In the genomic region with DNA sequence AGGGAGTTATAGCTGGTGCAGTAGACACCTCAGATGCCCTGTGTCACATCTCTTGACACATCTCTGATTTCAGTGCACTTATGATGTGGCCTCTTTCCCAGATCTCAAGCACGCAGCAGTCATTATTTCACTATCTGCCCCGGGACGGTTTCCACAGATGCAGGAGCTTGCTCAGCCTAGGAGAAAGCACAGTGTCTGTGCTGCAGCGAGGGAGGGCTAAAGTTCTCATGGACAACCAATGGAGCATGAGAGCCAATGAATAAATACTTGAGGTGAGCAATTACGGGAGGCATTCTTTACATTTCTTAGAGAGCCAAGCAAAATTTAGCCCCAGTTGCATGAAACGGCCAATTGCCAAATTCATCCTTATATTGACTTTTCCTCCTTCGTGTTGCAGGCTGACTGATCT, we compare ENCODE assay signal across 1 cellular context.
TF ChIP-seq lines count a peak whose summit lies in the region.

No MANE protein-coding gene starts in this region.

TF ChIP-seq in HepG2, 621 proteins besides CTCF, POLR2A, EP300 and RAD21 (continues in another document):
- TF ChIP-seq SRF (IDR thresholded peaks at IDR 0.05; ENCODE audit: low read depth, low read length) (no peak), MAFG (CRISPR knock-in tag; IDR thresholded peaks at IDR 0.05) (no peak), ZFP41 (CRISPR knock-in tag; IDR thresholded peaks at IDR 0.05; ENCODE audit: borderline replicate concordance) (no peak), SNAI1 (CRISPR knock-in tag; IDR thresholded peaks at IDR 0.05; ENCODE audit: borderline replicate concordance) (no peak), ZNF766 (CRISPR knock-in tag; IDR thresholded peaks at IDR 0.05; ENCODE audit: borderline replicate concordance) (no peak), HHEX (CRISPR knock-in tag; IDR thresholded peaks at IDR 0.05) (peak; percentile 68), AGO1 (IDR thresholded peaks at IDR 0.05; ENCODE audit: low read depth, low read length, poor library complexity, severe bottlenecking) (no peak), RXRB (CRISPR knock-in tag; IDR thresholded peaks at IDR 0.05; ENCODE audit: borderline replicate concordance) (0 out of 2 replicates have a peak, but pooled peaks have one; percentile 11), DR1 (CRISPR knock-in tag; IDR thresholded peaks at IDR 0.05) (no peak), NFATC3 (CRISPR knock-in tag; IDR thresholded peaks at IDR 0.05) (no peak), CREM (IDR thresholded peaks at IDR 0.05) (peak; percentile 24; the same call in 1 of the 2 replicates), CREM (CRISPR knock-in tag; IDR thresholded peaks at IDR 0.05) (no peak), ZNF333 (CRISPR knock-in tag; IDR thresholded peaks at IDR 0.05; ENCODE audit: borderline replicate concordance) (no peak), ZNF616 (CRISPR knock-in tag; IDR thresholded peaks at IDR 0.05; ENCODE audit: low read depth) (no peak), TEAD3 (CRISPR knock-in tag; optimal IDR thresholded peaks at IDR 0.05; ENCODE audit: borderline replicate concordance) (peak; percentile 40), ELF1 (CRISPR knock-in tag; IDR thresholded peaks at IDR 0.05) (0 out of 2 replicates have a peak, but pooled peaks have one; percentile 17), KLF11 (CRISPR knock-in tag; IDR thresholded peaks at IDR 0.05) (no peak), JDP2 (CRISPR knock-in tag; IDR thresholded peaks at IDR 0.05; ENCODE audit: borderline replicate concordance) (no peak), ZBTB26 (CRISPR knock-in tag; IDR thresholded peaks at IDR 0.05; ENCODE audit: borderline replicate concordance) (no peak), ZBTB38 (CRISPR knock-in tag; IDR thresholded peaks at IDR 0.05) (no peak), RAD51 (IDR thresholded peaks at IDR 0.05; ENCODE audit: borderline replicate concordance) (no peak), DMAP1 (CRISPR knock-in tag; IDR thresholded peaks at IDR 0.05) (no peak), FOSL2 (CRISPR knock-in tag; IDR thresholded peaks at IDR 0.05) (peak; percentile 31; the same call in 1 of the 2 replicates), FOXP1 (IDR thresholded peaks at IDR 0.05) (no peak), FOXP1 (CRISPR knock-in tag; IDR thresholded peaks at IDR 0.05) (peak; percentile 39; the same call in 1 of the 2 replicates), HOXA9 (CRISPR knock-in tag; IDR thresholded peaks at IDR 0.05; ENCODE audit: borderline replicate concordance) (no peak), ZNF629 (CRISPR knock-in tag; conservative IDR thresholded peaks at IDR 0.05) (no peak), ZBTB25 (CRISPR knock-in tag; IDR thresholded peaks at IDR 0.05) (no peak), GATAD2A (CRISPR knock-in tag; IDR thresholded peaks at IDR 0.05) (0 out of 2 replicates have a peak, but pooled peaks have one; percentile 19), AFF4 (CRISPR knock-in tag; IDR thresholded peaks at IDR 0.05) (no peak), KLF16 (CRISPR knock-in tag; IDR thresholded peaks at IDR 0.05) (no peak), ZFP36L1 (CRISPR knock-in tag; IDR thresholded peaks at IDR 0.05) (no peak), ZNF558 (CRISPR knock-in tag; IDR thresholded peaks at IDR 0.05; ENCODE audit: borderline replicate concordance) (no peak), ZBTB7B (CRISPR knock-in tag; IDR thresholded peaks at IDR 0.05) (no peak), TARDBP (CRISPR knock-in tag; IDR thresholded peaks at IDR 0.05) (no peak)
- TF ChIP-seq, protein P1, sequence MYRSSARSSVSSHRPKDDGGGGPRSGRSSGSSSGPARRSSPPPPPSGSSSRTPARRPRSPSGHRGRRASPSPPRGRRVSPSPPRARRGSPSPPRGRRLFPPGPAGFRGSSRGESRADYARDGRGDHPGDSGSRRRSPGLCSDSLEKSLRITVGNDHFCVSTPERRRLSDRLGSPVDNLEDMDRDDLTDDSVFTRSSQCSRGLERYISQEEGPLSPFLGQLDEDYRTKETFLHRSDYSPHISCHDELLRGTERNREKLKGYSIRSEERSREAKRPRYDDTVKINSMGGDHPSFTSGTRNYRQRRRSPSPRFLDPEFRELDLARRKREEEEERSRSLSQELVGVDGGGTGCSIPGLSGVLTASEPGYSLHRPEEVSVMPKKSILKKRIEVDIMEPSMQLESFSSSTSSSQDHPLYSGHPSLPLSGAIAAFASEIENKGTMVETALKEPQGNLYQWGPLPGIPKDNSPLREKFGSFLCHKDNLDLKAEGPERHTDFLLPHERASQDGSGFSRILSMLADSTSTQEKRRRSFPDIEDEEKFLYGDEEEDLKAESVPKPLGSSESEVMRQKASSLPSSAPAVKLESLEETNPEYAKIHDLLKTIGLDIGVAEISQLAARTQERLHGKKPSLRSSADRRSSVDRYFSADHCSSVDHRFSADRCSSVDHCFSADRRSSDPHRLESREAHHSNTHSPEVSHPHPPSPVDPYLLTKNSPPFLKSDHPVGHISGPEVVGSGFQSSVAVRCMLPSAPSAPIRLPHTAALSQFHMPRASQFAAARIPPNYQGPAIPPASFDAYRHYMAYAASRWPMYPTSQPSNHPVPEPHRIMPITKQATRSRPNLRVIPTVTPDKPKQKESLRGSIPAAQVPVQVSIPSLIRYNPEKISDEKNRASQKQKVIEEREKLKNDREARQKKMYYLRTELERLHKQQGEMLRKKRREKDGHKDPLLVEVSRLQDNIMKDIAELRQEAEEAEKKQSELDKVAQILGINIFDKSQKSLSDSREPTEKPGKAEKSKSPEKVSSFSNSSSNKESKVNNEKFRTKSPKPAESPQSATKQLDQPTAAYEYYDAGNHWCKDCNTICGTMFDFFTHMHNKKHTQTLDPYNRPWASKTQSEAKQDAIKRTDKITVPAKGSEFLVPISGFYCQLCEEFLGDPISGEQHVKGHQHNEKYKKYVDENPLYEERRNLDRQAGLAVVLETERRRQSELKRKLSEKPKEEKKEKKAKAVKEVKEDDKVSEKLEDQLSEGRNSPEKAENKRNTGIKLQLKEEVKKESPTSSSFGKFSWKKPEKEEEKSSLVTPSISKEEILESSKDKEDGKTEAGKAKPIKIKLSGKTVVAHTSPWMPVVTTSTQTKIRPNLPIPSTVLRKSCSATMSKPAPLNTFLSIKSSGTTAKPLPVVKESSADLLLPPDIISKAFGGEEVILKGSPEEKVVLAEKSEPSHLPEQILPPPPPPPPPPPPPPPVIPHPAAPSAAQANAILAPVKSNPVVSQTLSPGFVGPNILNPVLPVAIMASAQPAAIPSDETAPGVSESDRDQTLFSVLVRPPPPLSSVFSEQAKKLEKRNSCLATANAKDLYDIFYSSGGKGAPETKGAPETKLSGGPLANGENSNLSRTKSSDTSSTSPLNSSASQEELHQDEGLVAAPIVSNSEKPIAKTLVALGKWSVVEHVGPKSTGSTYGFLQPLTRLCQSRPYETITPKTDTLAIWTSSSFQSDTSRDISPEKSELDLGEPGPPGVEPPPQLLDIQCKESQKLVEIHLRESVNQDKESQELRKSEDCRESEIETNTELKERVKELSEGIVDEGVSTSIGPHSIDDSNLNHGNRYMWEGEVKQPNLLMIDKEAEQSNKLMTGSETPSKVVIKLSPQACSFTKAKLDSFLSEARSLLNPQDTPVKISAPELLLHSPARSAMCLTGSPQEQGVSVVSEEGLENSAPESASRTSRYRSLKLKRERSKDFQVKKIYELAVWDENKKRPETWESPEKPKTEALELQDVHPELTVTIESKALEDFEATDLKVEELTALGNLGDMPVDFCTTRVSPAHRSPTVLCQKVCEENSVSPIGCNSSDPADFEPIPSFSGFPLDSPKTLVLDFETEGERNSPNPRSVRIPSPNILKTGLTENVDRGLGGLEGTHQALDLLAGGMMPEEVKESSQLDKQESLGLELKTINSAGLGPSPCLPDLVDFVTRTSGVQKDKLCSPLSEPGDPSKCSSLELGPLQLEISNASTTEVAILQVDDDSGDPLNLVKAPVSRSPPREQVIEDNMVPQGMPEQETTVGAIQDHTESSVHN (CRISPR knock-in tag; IDR thresholded peaks at IDR 0.05) = no peak
- TF ChIP-seq, protein P2, sequence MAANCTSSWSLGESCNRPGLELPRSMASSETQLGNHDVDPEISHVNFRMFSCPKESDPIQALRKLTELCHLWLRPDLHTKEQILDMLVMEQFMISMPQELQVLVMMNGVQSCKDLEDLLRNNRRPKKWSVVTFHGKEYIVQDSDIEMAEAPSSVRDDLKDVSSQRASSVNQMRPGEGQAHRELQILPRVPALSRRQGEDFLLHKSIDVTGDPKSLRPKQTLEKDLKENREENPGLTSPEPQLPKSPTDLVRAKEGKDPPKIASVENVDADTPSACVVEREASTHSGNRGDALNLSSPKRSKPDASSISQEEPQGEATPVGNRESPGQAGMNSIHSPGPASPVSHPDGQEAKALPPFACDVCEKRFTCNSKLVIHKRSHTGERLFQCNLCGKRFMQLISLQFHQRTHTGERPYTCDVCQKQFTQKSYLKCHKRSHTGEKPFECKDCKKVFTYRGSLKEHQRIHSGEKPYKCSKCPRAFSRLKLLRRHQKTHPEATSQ (CRISPR knock-in tag; IDR thresholded peaks at IDR 0.05; ENCODE audit: borderline replicate concordance) = no peak
- TF ChIP-seq, protein P3, sequence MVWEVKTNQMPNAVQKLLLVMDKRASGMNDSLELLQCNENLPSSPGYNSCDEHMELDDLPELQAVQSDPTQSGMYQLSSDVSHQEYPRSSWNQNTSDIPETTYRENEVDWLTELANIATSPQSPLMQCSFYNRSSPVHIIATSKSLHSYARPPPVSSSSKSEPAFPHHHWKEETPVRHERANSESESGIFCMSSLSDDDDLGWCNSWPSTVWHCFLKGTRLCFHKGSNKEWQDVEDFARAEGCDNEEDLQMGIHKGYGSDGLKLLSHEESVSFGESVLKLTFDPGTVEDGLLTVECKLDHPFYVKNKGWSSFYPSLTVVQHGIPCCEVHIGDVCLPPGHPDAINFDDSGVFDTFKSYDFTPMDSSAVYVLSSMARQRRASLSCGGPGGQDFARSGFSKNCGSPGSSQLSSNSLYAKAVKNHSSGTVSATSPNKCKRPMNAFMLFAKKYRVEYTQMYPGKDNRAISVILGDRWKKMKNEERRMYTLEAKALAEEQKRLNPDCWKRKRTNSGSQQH (CRISPR knock-in tag; IDR thresholded peaks at IDR 0.05; ENCODE audit: low read depth) = no peak
- TF ChIP-seq, protein P4, sequence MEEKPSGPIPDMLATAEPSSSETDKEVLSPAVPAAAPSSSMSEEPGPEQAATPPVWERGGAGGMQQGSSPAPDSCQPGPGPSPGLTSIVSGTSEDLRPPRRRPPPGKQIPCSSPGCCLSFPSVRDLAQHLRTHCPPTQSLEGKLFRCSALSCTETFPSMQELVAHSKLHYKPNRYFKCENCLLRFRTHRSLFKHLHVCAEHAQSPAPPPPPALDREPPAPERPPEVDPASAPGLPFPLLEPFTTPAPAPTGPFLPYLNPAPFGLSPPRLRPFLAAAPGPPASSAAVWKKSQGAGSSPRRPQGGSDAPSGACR (CRISPR knock-in tag; IDR thresholded peaks at IDR 0.05) = no peak
